Comparison of ENCODE assay signal across 33 cellular contexts in the genomic region with DNA sequence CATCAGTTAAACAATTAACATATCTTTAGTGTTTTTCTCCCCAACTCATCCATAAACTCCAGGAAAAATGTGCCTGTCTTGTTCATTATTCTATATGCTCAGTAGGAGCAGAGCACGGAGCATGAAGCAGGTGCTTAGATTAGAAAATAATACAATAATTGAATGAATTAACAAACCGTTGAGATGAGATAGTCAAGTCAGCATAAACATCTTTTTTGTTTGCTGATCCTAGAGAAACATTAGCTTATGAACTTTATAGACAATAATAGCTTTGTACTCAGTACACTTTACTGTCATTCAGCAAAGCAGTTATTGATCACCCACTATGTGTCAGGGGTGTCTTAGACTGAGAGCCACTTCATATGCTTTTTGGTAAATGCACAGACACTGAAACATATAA.
"Had no signal": no experiment of that assay in that cellular context is flagged by ENCODE, and none has a peak within 500 bp of the region (broad histone marks: within the 10 kb centered on the region; RNA-seq: fewer than 3 reads in every experiment).

No MANE protein-coding gene starts in this region.

- H3K9me3 ChIP-seq: adrenal gland, body of pancreas, breast epithelium had no signal

- DNase-seq: activated B cell treated with CpG ODN at 0.5 μM for 24 hours; activated CD4-positive, alpha-beta memory T cell treated with anti-CD3 and anti-CD28 coated beads for 36 hours; activated CD4-positive, alpha-beta T cell treated with anti-CD3 and anti-CD28 coated beads for 4 hours; activated CD4-positive, alpha-beta T cell treated with anti-CD3 and anti-CD28 coated beads, Interleukin-2, amount 10 ng/mL, durations not matched to agents 24 days and 14 days; activated CD4-positive, alpha-beta T cell treated with anti-CD3 and anti-CD28 coated beads, Interleukin-2, amount 50 U/mL, for 1 hour; activated CD4-positive, alpha-beta T cell treated with anti-CD3 and anti-CD28 coated beads, Interleukin-2, amount 50 U/mL, for 4 hours; activated CD4-positive, CD25-positive, alpha-beta regulatory T cell treated with anti-CD3 and anti-CD28 coated beads, Interleukin-2, amount 50 U/mL, for 72 hours; activated CD8-positive, alpha-beta memory T cell treated with anti-CD3 and anti-CD28 coated beads, Interleukin-2, amount 50 U/mL, for 4 hours; activated CD8-positive, alpha-beta T cell treated with anti-CD3 and anti-CD28 coated beads for 36 hours; activated effector memory CD4-positive, alpha-beta T cell treated with anti-CD3 and anti-CD28 coated beads, Interleukin-2, amount 50 U/mL, for 16 hours; activated gamma-delta T cell treated with Interleukin-2 at 50 U/mL for 16 hours; activated naive CD4-positive, alpha-beta T cell; activated naive CD4-positive, alpha-beta T cell treated with anti-CD3 and anti-CD28 coated beads for 36 hours; activated naive CD4-positive, alpha-beta T cell treated with anti-CD3 and anti-CD28 coated beads, Interleukin-2, amount 50 U/mL, for 16 hours; activated naive CD8-positive, alpha-beta T cell treated with anti-CD3 and anti-CD28 coated beads for 36 hours; activated T-cell treated with anti-CD3 and anti-CD28 coated beads for 4 hours; activated T-cell treated with anti-CD3 and anti-CD28 coated beads, Interleukin-2, amount 50 U/mL, for 1 hour; activated T-cell treated with anti-CD3 and anti-CD28 coated beads, Interleukin-2, amount 50 U/mL, for 4 hours; activated T-cell treated with anti-CD3 and anti-CD28 coated beads, Interleukin-2, amount 50 U/mL, for 72 hours; adrenal gland; amniotic stem cell; aorta; body of pancreas; brain microvascular endothelial cell; central memory CD4-positive, alpha-beta T cell; T-helper 2 cell; T-helper 9 cell had no signal

- H3K36me3 ChIP-seq: adrenal gland, brain microvascular endothelial cell, breast epithelium had no signal

- H3K4me3 ChIP-seq: adrenal gland, body of pancreas, breast epithelium had no signal

- FAIRE-seq: astrocyte, TTC549 had no signal

- H3K27me3 ChIP-seq: body of pancreas, brain microvascular endothelial cell had no signal

- ATAC-seq: activated CD8-positive, alpha-beta T cell treated with anti-CD3 and anti-CD28 coated beads for 36 hours; activated naive CD4-positive, alpha-beta T cell treated with anti-CD3 and anti-CD28 coated beads, Interleukin-2, amount 50 U/mL, for 72 hours; activated T-cell treated with anti-CD3 and anti-CD28 coated beads, Interleukin-2, amount 50 U/mL, for 4 hours; activated T-cell treated with anti-CD3 and anti-CD28 coated beads, Interleukin-2, amount 50 U/mL, for 72 hours; activated T-helper 17 cell treated with anti-CD3 and anti-CD28 coated beads, Interleukin-2, amount 50 U/mL, for 72 hours; body of pancreas had no signal

- H3K27ac ChIP-seq: adrenal gland, body of pancreas, brain microvascular endothelial cell, breast epithelium, VCaP had no signal

- H3K4me1 ChIP-seq: adrenal gland, body of pancreas, breast epithelium had no signal
